In the genomic region with DNA sequence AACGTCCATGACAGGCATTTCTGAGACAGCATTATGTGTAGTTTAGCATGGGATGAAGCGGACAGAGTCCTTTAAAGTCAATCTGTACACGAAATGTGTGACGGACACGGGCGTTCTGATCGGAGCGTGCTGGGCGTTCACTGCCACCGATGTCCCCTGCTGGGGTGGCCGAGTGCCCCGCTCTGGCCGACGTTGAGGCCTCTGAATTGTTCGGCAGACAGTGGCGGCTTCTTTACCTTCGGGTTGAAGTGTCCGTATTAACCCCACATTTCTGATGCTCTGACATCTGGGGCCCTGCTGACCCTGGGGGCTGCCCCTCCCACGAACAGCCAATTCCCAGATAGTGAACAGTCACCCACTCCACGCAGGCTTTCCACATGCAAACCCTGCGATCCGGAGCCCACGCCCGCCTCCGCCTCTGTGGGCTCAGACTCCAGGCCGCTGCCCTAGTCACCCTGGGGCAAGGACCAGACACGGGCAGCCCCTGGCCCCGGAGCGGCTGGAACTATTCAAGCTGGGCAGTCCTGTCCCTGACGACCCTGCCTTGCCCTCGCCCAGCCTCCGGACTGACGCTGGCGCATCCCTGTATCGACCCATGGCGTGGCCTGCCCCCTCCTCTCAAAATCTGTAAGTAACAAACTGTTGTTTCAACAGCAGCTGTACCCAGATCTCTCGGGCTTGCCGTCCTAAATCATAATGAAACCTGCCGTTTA, we compare ENCODE assay signal across 1 cellular context.
TF ChIP-seq lines count a peak whose summit lies in the region.

No MANE protein-coding gene starts in this region.

TF ChIP-seq in HepG2, 621 proteins besides CTCF, POLR2A, EP300 and RAD21 (continued from another document):
- TF ChIP-seq, protein P1, sequence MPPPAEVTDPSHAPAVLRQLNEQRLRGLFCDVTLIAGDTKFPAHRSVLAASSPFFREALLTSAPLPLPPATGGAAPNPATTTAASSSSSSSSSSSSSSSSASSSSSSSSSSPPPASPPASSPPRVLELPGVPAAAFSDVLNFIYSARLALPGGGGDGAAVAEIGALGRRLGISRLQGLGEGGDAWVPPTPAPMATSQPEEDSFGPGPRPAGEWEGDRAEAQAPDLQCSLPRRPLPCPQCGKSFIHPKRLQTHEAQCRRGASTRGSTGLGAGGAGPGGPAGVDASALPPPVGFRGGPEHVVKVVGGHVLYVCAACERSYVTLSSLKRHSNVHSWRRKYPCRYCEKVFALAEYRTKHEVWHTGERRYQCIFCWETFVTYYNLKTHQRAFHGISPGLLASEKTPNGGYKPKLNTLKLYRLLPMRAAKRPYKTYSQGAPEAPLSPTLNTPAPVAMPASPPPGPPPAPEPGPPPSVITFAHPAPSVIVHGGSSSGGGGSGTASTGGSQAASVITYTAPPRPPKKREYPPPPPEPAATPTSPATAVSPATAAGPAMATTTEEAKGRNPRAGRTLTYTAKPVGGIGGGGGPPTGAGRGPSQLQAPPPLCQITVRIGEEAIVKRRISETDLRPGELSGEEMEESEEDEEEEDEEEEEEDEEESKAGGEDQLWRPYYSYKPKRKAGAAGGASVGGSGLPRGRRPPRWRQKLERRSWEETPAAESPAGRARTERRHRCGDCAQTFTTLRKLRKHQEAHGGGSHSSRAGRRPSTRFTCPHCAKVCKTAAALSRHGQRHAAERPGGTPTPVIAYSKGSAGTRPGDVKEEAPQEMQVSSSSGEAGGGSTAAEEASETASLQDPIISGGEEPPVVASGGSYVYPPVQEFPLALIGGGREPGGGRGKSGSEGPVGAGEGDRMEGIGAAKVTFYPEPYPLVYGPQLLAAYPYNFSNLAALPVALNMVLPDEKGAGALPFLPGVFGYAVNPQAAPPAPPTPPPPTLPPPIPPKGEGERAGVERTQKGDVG (CRISPR knock-in tag; IDR thresholded peaks at IDR 0.05; ENCODE audit: borderline replicate concordance), result no peak
- no peak for TF ChIP-seq CCAR2 (optimal IDR thresholded peaks at IDR 0.05; ENCODE audit: low read depth, low read length)
- TF ChIP-seq RBFOX2 (IDR thresholded peaks at IDR 0.05; ENCODE audit: low read depth, low read length), result no peak
- TF ChIP-seq ZNF777 (CRISPR knock-in tag; IDR thresholded peaks at IDR 0.05), result no peak
- no peak for TF ChIP-seq POGZ (CRISPR knock-in tag; IDR thresholded peaks at IDR 0.05)
- no peak for TF ChIP-seq HCFC1 (IDR thresholded peaks at IDR 0.05; ENCODE audit: low read depth, low read length)
- no peak for TF ChIP-seq KDM6A (CRISPR knock-in tag; IDR thresholded peaks at IDR 0.05; ENCODE audit: low read depth)
- TF ChIP-seq HOXD1 (CRISPR knock-in tag; IDR thresholded peaks at IDR 0.05), result no peak
- TF ChIP-seq CCDC6 (CRISPR knock-in tag; IDR thresholded peaks at IDR 0.05), result no peak
- TF ChIP-seq, protein P2, sequence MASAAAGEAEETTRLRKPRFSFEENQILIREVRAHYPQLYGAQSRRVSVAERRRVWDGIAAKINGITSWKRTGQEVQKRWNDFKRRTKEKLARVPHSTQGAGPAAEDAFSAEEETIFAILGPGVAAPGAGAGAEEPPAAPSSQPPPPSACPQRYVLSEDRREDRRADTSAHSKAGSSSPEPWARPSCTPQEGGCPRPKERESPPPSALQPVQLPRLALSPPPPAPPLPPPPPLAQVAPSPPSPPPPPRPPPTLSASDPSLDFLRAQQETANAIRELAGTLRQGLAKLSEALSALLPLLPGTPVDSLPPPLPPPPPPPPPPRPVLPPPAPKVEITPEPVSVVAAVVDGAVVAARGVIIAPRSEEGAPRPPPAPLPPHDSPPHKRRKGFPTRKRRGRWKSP (CRISPR knock-in tag; IDR thresholded peaks at IDR 0.05), result no peak
- no peak for TF ChIP-seq YEATS2 (CRISPR knock-in tag; IDR thresholded peaks at IDR 0.05; ENCODE audit: borderline replicate concordance)
- TF ChIP-seq ZNF672 (CRISPR knock-in tag; IDR thresholded peaks at IDR 0.05), result no peak
- no peak for TF ChIP-seq ZNF749 (CRISPR knock-in tag; IDR thresholded peaks at IDR 0.05; ENCODE audit: borderline replicate concordance)
- TF ChIP-seq ZNF335 (CRISPR knock-in tag; IDR thresholded peaks at IDR 0.05), result no peak
- TF ChIP-seq, protein P3, sequence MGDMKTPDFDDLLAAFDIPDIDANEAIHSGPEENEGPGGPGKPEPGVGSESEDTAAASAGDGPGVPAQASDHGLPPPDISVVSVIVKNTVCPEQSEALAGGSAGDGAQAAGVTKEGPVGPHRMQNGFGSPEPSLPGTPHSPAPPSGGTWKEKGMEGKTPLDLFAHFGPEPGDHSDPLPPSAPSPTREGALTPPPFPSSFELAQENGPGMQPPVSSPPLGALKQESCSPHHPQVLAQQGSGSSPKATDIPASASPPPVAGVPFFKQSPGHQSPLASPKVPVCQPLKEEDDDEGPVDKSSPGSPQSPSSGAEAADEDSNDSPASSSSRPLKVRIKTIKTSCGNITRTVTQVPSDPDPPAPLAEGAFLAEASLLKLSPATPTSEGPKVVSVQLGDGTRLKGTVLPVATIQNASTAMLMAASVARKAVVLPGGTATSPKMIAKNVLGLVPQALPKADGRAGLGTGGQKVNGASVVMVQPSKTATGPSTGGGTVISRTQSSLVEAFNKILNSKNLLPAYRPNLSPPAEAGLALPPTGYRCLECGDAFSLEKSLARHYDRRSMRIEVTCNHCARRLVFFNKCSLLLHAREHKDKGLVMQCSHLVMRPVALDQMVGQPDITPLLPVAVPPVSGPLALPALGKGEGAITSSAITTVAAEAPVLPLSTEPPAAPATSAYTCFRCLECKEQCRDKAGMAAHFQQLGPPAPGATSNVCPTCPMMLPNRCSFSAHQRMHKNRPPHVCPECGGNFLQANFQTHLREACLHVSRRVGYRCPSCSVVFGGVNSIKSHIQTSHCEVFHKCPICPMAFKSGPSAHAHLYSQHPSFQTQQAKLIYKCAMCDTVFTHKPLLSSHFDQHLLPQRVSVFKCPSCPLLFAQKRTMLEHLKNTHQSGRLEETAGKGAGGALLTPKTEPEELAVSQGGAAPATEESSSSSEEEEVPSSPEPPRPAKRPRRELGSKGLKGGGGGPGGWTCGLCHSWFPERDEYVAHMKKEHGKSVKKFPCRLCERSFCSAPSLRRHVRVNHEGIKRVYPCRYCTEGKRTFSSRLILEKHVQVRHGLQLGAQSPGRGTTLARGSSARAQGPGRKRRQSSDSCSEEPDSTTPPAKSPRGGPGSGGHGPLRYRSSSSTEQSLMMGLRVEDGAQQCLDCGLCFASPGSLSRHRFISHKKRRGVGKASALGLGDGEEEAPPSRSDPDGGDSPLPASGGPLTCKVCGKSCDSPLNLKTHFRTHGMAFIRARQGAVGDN (CRISPR knock-in tag; IDR thresholded peaks at IDR 0.05), result no peak
- TF ChIP-seq, protein P4, sequence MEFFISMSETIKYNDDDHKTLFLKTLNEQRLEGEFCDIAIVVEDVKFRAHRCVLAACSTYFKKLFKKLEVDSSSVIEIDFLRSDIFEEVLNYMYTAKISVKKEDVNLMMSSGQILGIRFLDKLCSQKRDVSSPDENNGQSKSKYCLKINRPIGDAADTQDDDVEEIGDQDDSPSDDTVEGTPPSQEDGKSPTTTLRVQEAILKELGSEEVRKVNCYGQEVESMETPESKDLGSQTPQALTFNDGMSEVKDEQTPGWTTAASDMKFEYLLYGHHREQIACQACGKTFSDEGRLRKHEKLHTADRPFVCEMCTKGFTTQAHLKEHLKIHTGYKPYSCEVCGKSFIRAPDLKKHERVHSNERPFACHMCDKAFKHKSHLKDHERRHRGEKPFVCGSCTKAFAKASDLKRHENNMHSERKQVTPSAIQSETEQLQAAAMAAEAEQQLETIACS (CRISPR knock-in tag; IDR thresholded peaks at IDR 0.05), result no peak
- TF ChIP-seq ZNF232 (CRISPR knock-in tag; IDR thresholded peaks at IDR 0.05; ENCODE audit: borderline replicate concordance), result no peak
